22 cellular contexts compared by ENCODE assay signal in the genomic region with DNA sequence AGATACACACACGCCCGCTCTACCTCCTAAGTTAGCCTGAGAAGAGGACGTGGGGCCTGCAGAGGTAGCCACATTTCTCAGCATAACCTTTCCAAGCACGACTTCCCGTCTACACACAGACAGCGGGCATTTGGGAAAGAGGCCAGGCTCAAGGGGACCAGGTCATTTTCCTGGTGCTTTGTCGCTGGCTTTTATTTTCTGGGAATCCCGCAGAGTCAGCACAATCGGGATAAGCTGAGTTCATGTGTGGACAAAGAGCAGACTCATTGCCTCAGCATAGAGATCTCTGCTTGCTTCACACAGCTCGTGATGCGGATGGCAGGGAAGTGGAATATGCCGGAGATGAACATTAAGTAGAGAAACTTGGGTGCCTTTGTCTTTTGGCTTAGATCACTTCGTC.
DNase-seq lines count a peak whose midpoint lies in the region; ATAC-seq and TF ChIP-seq lines count a peak whose summit lies in the region.
"Had no signal": no experiment of that assay in that cellular context is flagged by ENCODE, and none has a peak within 500 bp of the region (broad histone marks: within the 10 kb centered on the region; RNA-seq: fewer than 3 reads in every experiment).

No MANE protein-coding gene starts in this region.

- TF ChIP-seq CTCF in IMR-90 (conservative IDR thresholded peaks at IDR 0.05; ENCODE audit: low read depth, low read length) (no peak), liver (IDR thresholded peaks at IDR 0.05; ENCODE audit: low read depth, low read length, missing input control) (no peak), lower lobe of right lung (IDR thresholded peaks at IDR 0.05) (no peak)

- no peaks in the 10 kb centered on the region for H3K9me1 ChIP-seq in IMR-90 (ENCODE audit: insufficient read depth, low read length)

- intact Hi-C loops in IMR-90 (cut with micrococcal nuclease): no loop called here
- intact Hi-C loops in lower lobe of right lung (cut with DNase I): no loop called here

- no peak overlapping the region for H3K18ac ChIP-seq in IMR-90 (ENCODE audit: low read depth, low read length)

- H3K56ac ChIP-seq in IMR-90 (ENCODE audit: extremely low read depth, insufficient read depth, low read length): no peak overlapping the region

- no peak overlapping the region for H3K4me2 ChIP-seq in IMR-90 (ENCODE audit: low read depth, low read length)
- H3K4me2 ChIP-seq: SK-N-SH had no signal

- peaks cover 29% of the 10 kb centered on the region for H3K27me3 ChIP-seq in IMR-90 (ENCODE audit: control insufficient read depth, insufficient read depth, low read length)
- no peaks in the 10 kb centered on the region for H3K27me3 ChIP-seq in liver (ENCODE audit: control insufficient read depth in 4 of 4, insufficient read depth in 4 of 4, low read length in 3 of 4)
- H3K27me3 ChIP-seq in lower lobe of right lung (ENCODE audit: low read depth): no peaks in the 10 kb centered on the region

- no peaks in the 10 kb centered on the region for H4K20me1 ChIP-seq in IMR-90 (ENCODE audit: insufficient read depth, low read length)

- H3K36me3 ChIP-seq in IMR-90 (ENCODE audit: control insufficient read depth, insufficient read depth, low read length) (no peaks in the 10 kb centered on the region), liver (ENCODE audit: control insufficient read depth in 4 of 4, insufficient read depth in 3 of 4, low read depth in 1 of 4, low read length in 3 of 4) (no peaks in the 10 kb centered on the region), lower lobe of right lung (no peaks in the 10 kb centered on the region)

- H3K4me3 ChIP-seq in IMR-90 (ENCODE audit: insufficient read depth, low read depth, low read length) (no peak overlapping the region), liver (ENCODE audit: low read depth in 1 of 3, low read length in 3 of 3) (no peak overlapping the region), lower lobe of right lung (no peak overlapping the region)
- H3K4me3 ChIP-seq: GM23248 had no signal

- DNase-seq in IMR-90: no peak
- peak; percentile 2 to 14 for DNase-seq in dermis microvascular lymphatic vessel endothelial cell (ENCODE audit: low read depth in 2 of 2)
- peak; percentile 34 for DNase-seq in pons (ENCODE audit: low spot score)
- DNase-seq in lower lobe of right lung: no peak
- DNase-seq in NCI-H1092 (lab: John Stamatoyannopoulos, UW): no peak
- DNase-seq in activated naive CD4-positive, alpha-beta T cell (lab: John Stamatoyannopoulos, UW): no peak
- DNase-seq: DND-41, GM23248, KG1, MV-4-11, NCI-H1417, NCI-H187, NCI-H226, NCI-H524 treated with DMSO at 0.1 percent for 48 hours, PC-3, RPMI8226, SHP77 treated with DMSO at 0.1 percent for 48 hours, SK-N-SH had no signal

- no peak overlapping the region for H2BK120ac ChIP-seq in IMR-90 (ENCODE audit: low read depth, low read length)

- POLR2A ChIA-PET in IMR-90 (lab: Charles Lee; ENCODE audit: unreplicated experiment): no interaction called here

- H3K4me1 ChIP-seq in IMR-90 (ENCODE audit: control insufficient read depth, insufficient read depth, low read length): no peaks in the 10 kb centered on the region
- peaks cover 0 to 24% (median 16%) of the 10 kb centered on the region in 4 donors for H3K4me1 ChIP-seq in liver (ENCODE audit: control insufficient read depth in 4 of 4, insufficient read depth in 4 of 4, low read length in 3 of 4)
- H3K4me1 ChIP-seq in lower lobe of right lung: no peaks in the 10 kb centered on the region

- 87% methylated on average over 4 of the region's 13 CpGs; no CpG with 5 or more reads in 1 of the 2 experiments for WGBS in IMR-90 (ENCODE audit: extremely low coverage in 2 of 2, insufficient read length in 1 of 2), 2 experiments
- 40% methylated on average over 13 of the region's 13 CpGs for WGBS in liver

- no peak overlapping the region for H2BK15ac ChIP-seq in IMR-90 (ENCODE audit: low read depth, low read length)

- BruUV-seq in IMR-90 (replicated peaks; lab: Mats Ljungman, UMichigan): no TSS peak

- CTCF ChIA-PET in IMR-90 (lab: Yijun Ruan, JAX): interaction anchor here (1.2 kb wide), 1 partner anchor 52 kb away, joined by 4 read pairs; no protein-coding TSS in a partner anchor

- no peaks in the 10 kb centered on the region for H3K79me1 ChIP-seq in IMR-90 (ENCODE audit: low read depth in 1 of 2, low read length in 2 of 2)

- H3K27ac ChIP-seq in IMR-90 (ENCODE audit: insufficient read depth, low read length) (no peak overlapping the region), liver (ENCODE audit: low read depth in 1 of 2, low read length in 2 of 2) (peak overlapping the region; percentile 37 to 66), lower lobe of right lung (no peak overlapping the region)
- H3K27ac ChIP-seq: C4-2B, GM23248 had no signal

- no peak for TF ChIP-seq POLR2A in IMR-90 (IDR thresholded peaks at IDR 0.05; ENCODE audit: low read depth, low read length)

- no peak overlapping the region for H4K5ac ChIP-seq in IMR-90 (ENCODE audit: low read depth, low read length)

- H3K4ac ChIP-seq in IMR-90 (ENCODE audit: low read depth, low read length): no peak overlapping the region

- no peak overlapping the region for H3K23ac ChIP-seq in IMR-90 (ENCODE audit: low read depth, low read length)

- H2AK9ac ChIP-seq in IMR-90 (replicated peaks; ENCODE audit: low read depth, low read length, poor library complexity): no peak overlapping the region

- H2BK5ac ChIP-seq in IMR-90 (ENCODE audit: low read depth, low read length, poor library complexity, severe bottlenecking): no peak overlapping the region

- no peak overlapping the region for H3K14ac ChIP-seq in IMR-90 (replicated peaks; ENCODE audit: low read depth, low read length)

- no peaks in the 10 kb centered on the region for H3K9me3 ChIP-seq in IMR-90 (ENCODE audit: control insufficient read depth, insufficient read depth, low read length)
- H3K9me3 ChIP-seq in liver (ENCODE audit: control insufficient read depth in 4 of 4, low read length in 3 of 4): no peaks in the 10 kb centered on the region
- H3K9me3 ChIP-seq in lower lobe of right lung: no peaks in the 10 kb centered on the region
- H3K9me3 ChIP-seq: SK-N-SH had no signal

- H4K8ac ChIP-seq in IMR-90 (ENCODE audit: low read depth in 2 of 2, low read length in 2 of 2): no peak overlapping the region

- H2AFZ ChIP-seq in IMR-90 (replicated peaks; ENCODE audit: low read length, poor library complexity): peak overlapping the region; percentile 48
- H2AFZ ChIP-seq: GM23248 had no signal

- H3K9ac ChIP-seq in IMR-90 (ENCODE audit: low read depth, low read length): no peak overlapping the region
- H3K9ac ChIP-seq in liver (ENCODE audit: low read depth in 1 of 2, low read length in 2 of 2): no peak overlapping the region
- H3K9ac ChIP-seq: GM23248, SK-N-SH had no signal

- in situ Hi-C loops in IMR-90 (cut with MboI; ENCODE audit: low sequenced_read_pairs): no loop called here

- dilution Hi-C loops in IMR-90 (cut with HindIII; ENCODE audit: low sequenced_read_pairs, unreplicated experiment): no loop called here

- no peak overlapping the region for H2BK20ac ChIP-seq in IMR-90 (ENCODE audit: low read depth, low read length)

- TF ChIP-seq RAD21 in IMR-90 (IDR thresholded peaks at IDR 0.05; ENCODE audit: low read length) (no peak), liver (IDR thresholded peaks at IDR 0.05) (peak in 1 of 2 donors; percentile 55)

- H2AK5ac ChIP-seq in IMR-90 (ENCODE audit: low read depth, low read length): no peak overlapping the region

- ATAC-seq in IMR-90 (ENCODE audit: low read depth): no peak
- ATAC-seq in lower lobe of right lung: no peak
- ATAC-seq in GM19463 (IDR thresholded peaks at IDR 0.05; ENCODE audit: unreplicated experiment): no peak
- ATAC-seq: HCT116, PC-3 had no signal

- H4K91ac ChIP-seq in IMR-90 (ENCODE audit: insufficient read depth, low read depth, low read length): no peak overlapping the region

TF ChIP-seq in IMR-90, 13 proteins besides CTCF, POLR2A, EP300 and RAD21:
- no peak for TF ChIP-seq CEBPB (IDR thresholded peaks at IDR 0.05; ENCODE audit: low read depth, low read length)
- TF ChIP-seq MAFK (IDR thresholded peaks at IDR 0.05; ENCODE audit: low read depth, low read length): peak; percentile 87
- TF ChIP-seq FOS (IDR thresholded peaks at IDR 0.05; ENCODE audit: low read depth, low read length): no peak
- TF ChIP-seq MAZ (IDR thresholded peaks at IDR 0.05; ENCODE audit: borderline replicate concordance, low read depth, low read length): no peak
TF ChIP-seq in IMR-90: peak in this region for 1.

TF ChIP-seq in liver, 16 proteins besides CTCF, POLR2A, EP300 and RAD21:
- TF ChIP-seq SP1 (IDR thresholded peaks at IDR 0.05) (peak; percentile 55), HNF4A (conservative IDR thresholded peaks at IDR 0.05) (peak in 1 of 2 donors; percentile 49), FOXA1 (IDR thresholded peaks at IDR 0.05) (no peak), RXRA (IDR thresholded peaks at IDR 0.05) (peak; percentile 41 to 67)

Comparison
In these comparisons a context has a peak if more than half of its experiments do, and no peak if none do; other contexts are left out.
1. DNase-seq: peak in dermis microvascular lymphatic vessel endothelial cell (2 of 2) and pons (single experiment); none in IMR-90 (single experiment), lower lobe of right lung (single experiment), NCI-H1092 (single experiment) and activated naive CD4-positive, alpha-beta T cell (0 of 4).
2. H3K27ac ChIP-seq: peak in liver (2 of 2); none in IMR-90 (single experiment) and lower lobe of right lung (single experiment).